In the genomic region with DNA sequence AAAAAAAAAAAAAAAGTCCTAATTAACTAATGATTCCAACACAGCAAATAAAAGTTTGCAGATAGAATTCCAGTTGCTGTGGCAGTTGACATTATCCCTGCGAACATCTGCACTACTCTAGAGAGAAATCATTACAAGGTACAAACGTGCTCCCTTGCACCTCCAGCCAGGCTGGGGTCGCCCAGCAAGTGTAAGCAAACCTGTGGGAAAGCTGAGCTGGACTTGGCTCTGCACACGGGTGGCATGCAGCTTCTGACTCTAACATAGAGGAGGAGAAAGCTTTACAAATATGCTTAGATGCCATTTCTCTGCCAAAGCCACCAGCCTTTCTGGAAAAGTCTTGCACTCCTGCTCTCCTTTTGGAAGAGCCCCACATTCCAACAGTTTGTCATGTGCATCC, we compare ENCODE assay signal across 26 cellular contexts.
"Had no signal": no experiment of that assay in that cellular context is flagged by ENCODE, and none has a peak within 500 bp of the region (broad histone marks: within the 10 kb centered on the region; RNA-seq: fewer than 3 reads in every experiment).

No MANE protein-coding gene starts in this region.

- DNase-seq: colonic mucosa; cortex of kidney; effector CD8-positive, alpha-beta T cell; effector memory CD8-positive, alpha-beta T cell; endodermal cell; erythroblast; esophagus squamous epithelium; foreskin fibroblast; foreskin melanocyte; gastrocnemius medialis; glutamatergic neuron; heart right ventricle; hippocampal formation; kidney; kidney glomerular epithelial cell; left colon; left lung; left ventricle myocardium superior; lower lobe of right lung; mesendoderm; mucosa of descending colon; naive B cell had no signal

- H3K4me3 ChIP-seq: colonic mucosa, esophagus squamous epithelium, gastrocnemius medialis, heart right ventricle, left lung, lower lobe of right lung, mucosa of descending colon had no signal

- H3K36me3 ChIP-seq: colonic mucosa had no signal

- FAIRE-seq: endometrium, islet of Langerhans, kidney had no signal

- H3K27ac ChIP-seq: colonic mucosa, epithelial cell of prostate, esophagus squamous epithelium, gastrocnemius medialis, heart right ventricle, left lung, lower lobe of right lung had no signal

- ATAC-seq: effector memory CD8-positive, alpha-beta T cell; esophagus mucosa; gastrocnemius medialis; heart right ventricle; left colon; left lung; left ventricle myocardium superior; lower lobe of right lung; mucosa of descending colon had no signal

- H3K4me1 ChIP-seq: colonic mucosa, gastrocnemius medialis had no signal

- H3K9me3 ChIP-seq: colonic mucosa, esophagus squamous epithelium, gastrocnemius medialis, heart right ventricle, left lung, lower lobe of right lung, mucosa of descending colon had no signal

- H3K27me3 ChIP-seq: colonic mucosa, esophagus squamous epithelium, gastrocnemius medialis, heart right ventricle, left lung had no signal
